1 cellular context compared by ENCODE assay signal in genomic region chr11:78034623-78035022, GRCh38.
A peak's percentile ranks its signal among the peaks of the same experiment; 100 is the strongest.
TF ChIP-seq lines count a peak whose summit lies in the region.

No MANE protein-coding gene starts in this region.

TF ChIP-seq in K562, 482 proteins besides CTCF, POLR2A, EP300 and RAD21 (continued from another document):
- TF ChIP-seq, protein P1, sequence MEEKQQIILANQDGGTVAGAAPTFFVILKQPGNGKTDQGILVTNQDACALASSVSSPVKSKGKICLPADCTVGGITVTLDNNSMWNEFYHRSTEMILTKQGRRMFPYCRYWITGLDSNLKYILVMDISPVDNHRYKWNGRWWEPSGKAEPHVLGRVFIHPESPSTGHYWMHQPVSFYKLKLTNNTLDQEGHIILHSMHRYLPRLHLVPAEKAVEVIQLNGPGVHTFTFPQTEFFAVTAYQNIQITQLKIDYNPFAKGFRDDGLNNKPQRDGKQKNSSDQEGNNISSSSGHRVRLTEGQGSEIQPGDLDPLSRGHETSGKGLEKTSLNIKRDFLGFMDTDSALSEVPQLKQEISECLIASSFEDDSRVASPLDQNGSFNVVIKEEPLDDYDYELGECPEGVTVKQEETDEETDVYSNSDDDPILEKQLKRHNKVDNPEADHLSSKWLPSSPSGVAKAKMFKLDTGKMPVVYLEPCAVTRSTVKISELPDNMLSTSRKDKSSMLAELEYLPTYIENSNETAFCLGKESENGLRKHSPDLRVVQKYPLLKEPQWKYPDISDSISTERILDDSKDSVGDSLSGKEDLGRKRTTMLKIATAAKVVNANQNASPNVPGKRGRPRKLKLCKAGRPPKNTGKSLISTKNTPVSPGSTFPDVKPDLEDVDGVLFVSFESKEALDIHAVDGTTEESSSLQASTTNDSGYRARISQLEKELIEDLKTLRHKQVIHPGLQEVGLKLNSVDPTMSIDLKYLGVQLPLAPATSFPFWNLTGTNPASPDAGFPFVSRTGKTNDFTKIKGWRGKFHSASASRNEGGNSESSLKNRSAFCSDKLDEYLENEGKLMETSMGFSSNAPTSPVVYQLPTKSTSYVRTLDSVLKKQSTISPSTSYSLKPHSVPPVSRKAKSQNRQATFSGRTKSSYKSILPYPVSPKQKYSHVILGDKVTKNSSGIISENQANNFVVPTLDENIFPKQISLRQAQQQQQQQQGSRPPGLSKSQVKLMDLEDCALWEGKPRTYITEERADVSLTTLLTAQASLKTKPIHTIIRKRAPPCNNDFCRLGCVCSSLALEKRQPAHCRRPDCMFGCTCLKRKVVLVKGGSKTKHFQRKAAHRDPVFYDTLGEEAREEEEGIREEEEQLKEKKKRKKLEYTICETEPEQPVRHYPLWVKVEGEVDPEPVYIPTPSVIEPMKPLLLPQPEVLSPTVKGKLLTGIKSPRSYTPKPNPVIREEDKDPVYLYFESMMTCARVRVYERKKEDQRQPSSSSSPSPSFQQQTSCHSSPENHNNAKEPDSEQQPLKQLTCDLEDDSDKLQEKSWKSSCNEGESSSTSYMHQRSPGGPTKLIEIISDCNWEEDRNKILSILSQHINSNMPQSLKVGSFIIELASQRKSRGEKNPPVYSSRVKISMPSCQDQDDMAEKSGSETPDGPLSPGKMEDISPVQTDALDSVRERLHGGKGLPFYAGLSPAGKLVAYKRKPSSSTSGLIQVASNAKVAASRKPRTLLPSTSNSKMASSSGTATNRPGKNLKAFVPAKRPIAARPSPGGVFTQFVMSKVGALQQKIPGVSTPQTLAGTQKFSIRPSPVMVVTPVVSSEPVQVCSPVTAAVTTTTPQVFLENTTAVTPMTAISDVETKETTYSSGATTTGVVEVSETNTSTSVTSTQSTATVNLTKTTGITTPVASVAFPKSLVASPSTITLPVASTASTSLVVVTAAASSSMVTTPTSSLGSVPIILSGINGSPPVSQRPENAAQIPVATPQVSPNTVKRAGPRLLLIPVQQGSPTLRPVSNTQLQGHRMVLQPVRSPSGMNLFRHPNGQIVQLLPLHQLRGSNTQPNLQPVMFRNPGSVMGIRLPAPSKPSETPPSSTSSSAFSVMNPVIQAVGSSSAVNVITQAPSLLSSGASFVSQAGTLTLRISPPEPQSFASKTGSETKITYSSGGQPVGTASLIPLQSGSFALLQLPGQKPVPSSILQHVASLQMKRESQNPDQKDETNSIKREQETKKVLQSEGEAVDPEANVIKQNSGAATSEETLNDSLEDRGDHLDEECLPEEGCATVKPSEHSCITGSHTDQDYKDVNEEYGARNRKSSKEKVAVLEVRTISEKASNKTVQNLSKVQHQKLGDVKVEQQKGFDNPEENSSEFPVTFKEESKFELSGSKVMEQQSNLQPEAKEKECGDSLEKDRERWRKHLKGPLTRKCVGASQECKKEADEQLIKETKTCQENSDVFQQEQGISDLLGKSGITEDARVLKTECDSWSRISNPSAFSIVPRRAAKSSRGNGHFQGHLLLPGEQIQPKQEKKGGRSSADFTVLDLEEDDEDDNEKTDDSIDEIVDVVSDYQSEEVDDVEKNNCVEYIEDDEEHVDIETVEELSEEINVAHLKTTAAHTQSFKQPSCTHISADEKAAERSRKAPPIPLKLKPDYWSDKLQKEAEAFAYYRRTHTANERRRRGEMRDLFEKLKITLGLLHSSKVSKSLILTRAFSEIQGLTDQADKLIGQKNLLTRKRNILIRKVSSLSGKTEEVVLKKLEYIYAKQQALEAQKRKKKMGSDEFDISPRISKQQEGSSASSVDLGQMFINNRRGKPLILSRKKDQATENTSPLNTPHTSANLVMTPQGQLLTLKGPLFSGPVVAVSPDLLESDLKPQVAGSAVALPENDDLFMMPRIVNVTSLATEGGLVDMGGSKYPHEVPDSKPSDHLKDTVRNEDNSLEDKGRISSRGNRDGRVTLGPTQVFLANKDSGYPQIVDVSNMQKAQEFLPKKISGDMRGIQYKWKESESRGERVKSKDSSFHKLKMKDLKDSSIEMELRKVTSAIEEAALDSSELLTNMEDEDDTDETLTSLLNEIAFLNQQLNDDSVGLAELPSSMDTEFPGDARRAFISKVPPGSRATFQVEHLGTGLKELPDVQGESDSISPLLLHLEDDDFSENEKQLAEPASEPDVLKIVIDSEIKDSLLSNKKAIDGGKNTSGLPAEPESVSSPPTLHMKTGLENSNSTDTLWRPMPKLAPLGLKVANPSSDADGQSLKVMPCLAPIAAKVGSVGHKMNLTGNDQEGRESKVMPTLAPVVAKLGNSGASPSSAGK (IDR thresholded peaks at IDR 0.05), result peak; percentile 83
- no peak for TF ChIP-seq TFAM (CRISPR knock-in tag; conservative IDR thresholded peaks at IDR 0.05)
- 0 out of 2 replicates have a peak, but pooled peaks have one; percentile 21 for TF ChIP-seq CXXC5 (CRISPR knock-in tag; IDR thresholded peaks at IDR 0.05)
- TF ChIP-seq NR4A1 (CRISPR knock-in tag; IDR thresholded peaks at IDR 0.05), result no peak
- TF ChIP-seq NR4A1 (tag; IDR thresholded peaks at IDR 0.05), result 0 out of 2 replicates have a peak, but pooled peaks have one; percentile 32
- TF ChIP-seq MYC (IDR thresholded peaks at IDR 0.05; ENCODE audit: low read depth, low read length), result peak; percentile 62; the same call in 1 of the 2 replicates
- no peak for TF ChIP-seq MYC (CRISPR knock-in tag; IDR thresholded peaks at IDR 0.05; ENCODE audit: borderline replicate concordance, low read depth)
- peak; percentile 37; the same call in 1 of the 2 replicates for TF ChIP-seq ARID1B (IDR thresholded peaks at IDR 0.05)
- no peak for TF ChIP-seq ZFX (CRISPR knock-in tag; IDR thresholded peaks at IDR 0.05)
- TF ChIP-seq ZNF347 (CRISPR knock-in tag; IDR thresholded peaks at IDR 0.05; ENCODE audit: low read depth), result no peak
- peak; percentile 34; the same call in 1 of the 2 replicates for TF ChIP-seq EGR1 (conservative IDR thresholded peaks at IDR 0.05)
- TF ChIP-seq, protein P2, sequence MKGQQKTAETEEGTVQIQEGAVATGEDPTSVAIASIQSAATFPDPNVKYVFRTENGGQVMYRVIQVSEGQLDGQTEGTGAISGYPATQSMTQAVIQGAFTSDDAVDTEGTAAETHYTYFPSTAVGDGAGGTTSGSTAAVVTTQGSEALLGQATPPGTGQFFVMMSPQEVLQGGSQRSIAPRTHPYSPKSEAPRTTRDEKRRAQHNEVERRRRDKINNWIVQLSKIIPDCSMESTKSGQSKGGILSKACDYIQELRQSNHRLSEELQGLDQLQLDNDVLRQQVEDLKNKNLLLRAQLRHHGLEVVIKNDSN (CRISPR knock-in tag; IDR thresholded peaks at IDR 0.05), result peak; percentile 37; the same call in 1 of the 2 replicates
- TF ChIP-seq PATZ1 (CRISPR knock-in tag; IDR thresholded peaks at IDR 0.05; ENCODE audit: borderline replicate concordance), result no peak
- peak; percentile 84 for TF ChIP-seq ATF3 (IDR thresholded peaks at IDR 0.05)
- peak; percentile 63; the same call in 1 of the 2 replicates for TF ChIP-seq ATF3 (CRISPR knock-in tag; conservative IDR thresholded peaks at IDR 0.05)
- TF ChIP-seq KDM1A (IDR thresholded peaks at IDR 0.05), result peak in 1 of 2 experiments; percentile 2; a peak in 1 of 4 replicates
- TF ChIP-seq SLC30A9 (CRISPR knock-in tag; IDR thresholded peaks at IDR 0.05), result no peak
- TF ChIP-seq, protein P3, sequence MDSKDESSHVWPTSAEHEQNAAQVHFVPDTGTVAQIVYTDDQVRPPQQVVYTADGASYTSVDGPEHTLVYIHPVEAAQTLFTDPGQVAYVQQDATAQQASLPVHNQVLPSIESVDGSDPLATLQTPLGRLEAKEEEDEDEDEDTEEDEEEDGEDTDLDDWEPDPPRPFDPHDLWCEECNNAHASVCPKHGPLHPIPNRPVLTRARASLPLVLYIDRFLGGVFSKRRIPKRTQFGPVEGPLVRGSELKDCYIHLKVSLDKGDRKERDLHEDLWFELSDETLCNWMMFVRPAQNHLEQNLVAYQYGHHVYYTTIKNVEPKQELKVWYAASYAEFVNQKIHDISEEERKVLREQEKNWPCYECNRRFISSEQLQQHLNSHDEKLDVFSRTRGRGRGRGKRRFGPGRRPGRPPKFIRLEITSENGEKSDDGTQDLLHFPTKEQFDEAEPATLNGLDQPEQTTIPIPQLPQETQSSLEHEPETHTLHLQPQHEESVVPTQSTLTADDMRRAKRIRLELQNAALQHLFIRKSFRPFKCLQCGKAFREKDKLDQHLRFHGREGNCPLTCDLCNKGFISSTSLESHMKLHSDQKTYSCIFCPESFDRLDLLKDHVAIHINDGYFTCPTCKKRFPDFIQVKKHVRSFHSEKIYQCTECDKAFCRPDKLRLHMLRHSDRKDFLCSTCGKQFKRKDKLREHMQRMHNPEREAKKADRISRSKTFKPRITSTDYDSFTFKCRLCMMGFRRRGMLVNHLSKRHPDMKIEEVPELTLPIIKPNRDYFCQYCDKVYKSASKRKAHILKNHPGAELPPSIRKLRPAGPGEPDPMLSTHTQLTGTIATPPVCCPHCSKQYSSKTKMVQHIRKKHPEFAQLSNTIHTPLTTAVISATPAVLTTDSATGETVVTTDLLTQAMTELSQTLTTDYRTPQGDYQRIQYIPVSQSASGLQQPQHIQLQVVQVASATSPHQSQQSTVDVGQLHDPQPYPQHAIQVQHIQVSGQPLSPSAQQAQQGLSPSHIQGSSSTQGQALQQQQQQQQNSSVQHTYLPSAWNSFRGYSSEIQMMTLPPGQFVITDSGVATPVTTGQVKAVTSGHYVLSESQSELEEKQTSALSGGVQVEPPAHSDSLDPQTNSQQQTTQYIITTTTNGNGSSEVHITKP (IDR thresholded peaks at IDR 0.05; ENCODE audit: partially characterized antibody), result peak; percentile 18
- no peak for TF ChIP-seq TRIM24 (IDR thresholded peaks at IDR 0.05)
- TF ChIP-seq ZNF830 (CRISPR knock-in tag; IDR thresholded peaks at IDR 0.05), result no peak
- TF ChIP-seq DPF2 (IDR thresholded peaks at IDR 0.05), result peak; percentile 59
- peak; percentile 53 for TF ChIP-seq EP400 (IDR thresholded peaks at IDR 0.05)
- peak; percentile 84 for TF ChIP-seq JUND (IDR thresholded peaks at IDR 0.05; ENCODE audit: borderline replicate concordance, low read depth, low read length)
- peak; percentile 78; the same call in 2 of the 3 replicates for TF ChIP-seq JUND (tag; IDR thresholded peaks at IDR 0.05; ENCODE audit: borderline replicate concordance, low read depth, low read length)
- peak; percentile 19; the same call in 1 of the 2 replicates for TF ChIP-seq ATF7 (IDR thresholded peaks at IDR 0.05)
